ENCODE assay signal across 15 cellular contexts in the genomic region with DNA sequence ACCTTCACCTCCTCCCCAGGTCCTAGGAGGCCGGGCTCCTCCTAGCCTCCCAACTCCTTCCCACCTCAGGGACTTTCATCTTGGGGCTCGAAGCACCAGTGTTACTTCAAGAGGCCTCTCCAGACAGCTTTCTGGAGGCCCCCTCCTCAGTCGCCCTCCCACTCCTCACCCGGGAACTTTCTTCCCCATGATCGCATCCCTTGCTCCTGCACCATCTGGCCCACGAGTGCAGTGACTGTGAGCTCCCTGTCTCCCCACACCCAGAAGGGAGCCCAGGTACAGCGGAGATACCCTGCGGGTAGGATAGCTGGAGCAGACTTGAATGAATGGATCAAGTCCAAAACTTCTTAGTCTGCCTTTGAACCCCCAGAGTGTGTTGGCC. TPM values are rescaled to one million over a fixed set of nuclear protein-coding genes. Genes with fewer than 3 reads are reported as not detected.
"Had no signal": no experiment of that assay in that cellular context is flagged by ENCODE, and none has a peak within 500 bp of the region (broad histone marks: within the 10 kb centered on the region; RNA-seq: fewer than 3 reads in every experiment).

No MANE protein-coding gene starts in this region.

- H3K4me1 ChIP-seq: breast epithelium had no signal

- H3K36me3 ChIP-seq: breast epithelium had no signal

- H3K9ac ChIP-seq: parathyroid adenoma had no signal

- H3K9me3 Mint-ChIP-seq: activated CD4-positive, alpha-beta T cell treated with anti-CD3 and anti-CD28 coated beads, Interleukin-2, amount 10 ng/mL, durations not matched to agents 24 days and 14 days had no signal

- H3K27ac ChIP-seq: breast epithelium, parathyroid adenoma, transverse colon had no signal

- H3K4me3 Mint-ChIP-seq: activated CD4-positive, alpha-beta T cell treated with anti-CD3 and anti-CD28 coated beads, Interleukin-2, amount 10 ng/mL, durations not matched to agents 24 days and 14 days; activated naive CD8-positive, alpha-beta T cell had no signal

- H3K36me3 Mint-ChIP-seq: activated naive CD8-positive, alpha-beta T cell had no signal

- H3K9me3 ChIP-seq: breast epithelium, transverse colon had no signal

- H3K4me1 Mint-ChIP-seq: activated CD4-positive, alpha-beta T cell treated with anti-CD3 and anti-CD28 coated beads, Interleukin-2, amount 10 ng/mL, durations not matched to agents 24 days and 14 days had no signal

- H3K4me3 ChIP-seq: breast epithelium, transverse colon had no signal

- H3K27ac Mint-ChIP-seq: activated CD4-positive, alpha-beta T cell treated with anti-CD3 and anti-CD28 coated beads, Interleukin-2, amount 10 ng/mL, durations not matched to agents 24 days and 14 days; activated naive CD8-positive, alpha-beta T cell had no signal

- DNase-seq: activated CD4-positive, alpha-beta T cell treated with anti-CD3 and anti-CD28 coated beads, Interleukin-2, amount 10 ng/mL, durations not matched to agents 24 days and 14 days; activated effector memory CD4-positive, alpha-beta T cell treated with Interleukin-2 at 50 U/mL for 16 hours; activated T-cell treated with anti-CD3 and anti-CD28 coated beads for 4 hours; amygdala; mammary epithelial cell; retina; T-helper 1 cell; transverse colon had no signal

RNA-seq across cellular contexts. Expression of a gene that starts 6.1 kb away (rescaled TPM):
- polyA plus RNA-seq: neural cell had no signal

RNA-seq across cellular contexts. Expression of a gene that starts 26.4 kb away (rescaled TPM):
- total RNA-seq: activated CD4-positive, alpha-beta T cell treated with anti-CD3 and anti-CD28 coated beads, Interleukin-2, amount 10 ng/mL, durations not matched to agents 24 days and 14 days; cerebellum; dermis microvascular lymphatic vessel endothelial cell; SK-MEL-5 had no signal
- polyA plus RNA-seq: neural cell had no signal
